ENCODE assay signal across 23 cellular contexts in genomic region chr2:127187831-127188230, GRCh38. TPM values are rescaled to one million over a fixed set of nuclear protein-coding genes. Genes with fewer than 3 reads are reported as not detected.
"Had no signal": no experiment of that assay in that cellular context is flagged by ENCODE, and none has a peak within 500 bp of the region (broad histone marks: within the 10 kb centered on the region; RNA-seq: fewer than 3 reads in every experiment).

No MANE protein-coding gene starts in this region.

- H3K4me1 ChIP-seq: colonic mucosa, upper lobe of right lung had no signal

- H3K9me3 ChIP-seq: colonic mucosa, tibial artery, upper lobe of right lung, vagina had no signal

- H3K36me3 ChIP-seq: colonic mucosa, spleen, tibial artery, upper lobe of right lung, vagina had no signal

- H3K27me3 ChIP-seq: colonic mucosa, hepatocyte, tibial artery, upper lobe of right lung, vagina had no signal

- H3K27ac Mint-ChIP-seq: naive thymus-derived CD4-positive, alpha-beta T cell; nephron progenitor cell; stimulated activated memory B cell treated with anti-CD40 and anti-IgM and Interleukin-4, amounts not matched to agents 10 μg/mL and 1 μg/mL and 100 μg/mL, for 72 hours; stimulated activated naive CD8-positive, alpha-beta T cell treated with anti-CD3 and anti-CD28 coated beads, Interleukin-15, Interleukin-2, amounts not matched to agents 100 ng/mL and 50 ng/mL, for 24 hours had no signal

- H3K4me2 ChIP-seq: hepatocyte had no signal

- H3K27ac ChIP-seq: colonic mucosa, hepatocyte, spleen, tibial artery, upper lobe of right lung, vagina had no signal

- DNase-seq: colonic mucosa; effector CD8-positive, alpha-beta T cell; foreskin melanocyte; kidney; left cardiac atrium; left ventricle myocardium superior; mesenchymal stem cell; naive thymus-derived CD4-positive, alpha-beta T cell; nephron progenitor cell; stimulated activated CD4-positive, alpha-beta T cell treated with anti-CD3 and anti-CD28 coated beads, Interleukin-15, amount 100 ng/mL, for 24 hours; stimulated activated CD4-positive, alpha-beta T cell treated with anti-CD3 and anti-CD28 coated beads, Interleukin-1b, Interleukin-23, amount 100 ng/mL, for 48 hours; stimulated activated CD4-positive, alpha-beta T cell treated with anti-CD3 and anti-CD28 coated beads, Interleukin-4, amount 100 ng/mL, for 24 hours; tibial artery; upper lobe of right lung had no signal

- H3K36me3 Mint-ChIP-seq: stimulated activated memory B cell treated with anti-CD40 and anti-IgM and Interleukin-4, amounts not matched to agents 10 μg/mL and 1 μg/mL and 100 μg/mL, for 72 hours had no signal

- H2AFZ ChIP-seq: hepatocyte had no signal

- ATAC-seq: left cardiac atrium; left ventricle myocardium superior; naive thymus-derived CD4-positive, alpha-beta T cell; stimulated activated memory B cell treated with anti-CD40 and anti-IgM and Interleukin-4, amounts not matched to agents 10 μg/mL and 1 μg/mL and 100 μg/mL, for 72 hours; upper lobe of right lung had no signal

- H3K79me2 ChIP-seq: hepatocyte had no signal

- H3K4me3 Mint-ChIP-seq: naive thymus-derived CD4-positive, alpha-beta T cell; nephron progenitor cell; stimulated activated memory B cell treated with anti-CD40 and anti-IgM and Interleukin-4, amounts not matched to agents 10 μg/mL and 1 μg/mL and 100 μg/mL, for 72 hours; stimulated activated naive CD8-positive, alpha-beta T cell treated with anti-CD3 and anti-CD28 coated beads, Interleukin-15, Interleukin-2, amounts not matched to agents 100 ng/mL and 50 ng/mL, for 24 hours had no signal

- H3K4me3 ChIP-seq: colonic mucosa, hepatocyte, lung, spleen, tibial artery, upper lobe of right lung, vagina had no signal

RNA-seq across cellular contexts. Expression of gene CYP27C1, which starts 32.3 kb away (rescaled TPM):
- total RNA-seq: dermis microvascular lymphatic vessel endothelial cell; mononuclear cell; naive thymus-derived CD4-positive, alpha-beta T cell; pulmonary artery endothelial cell; upper lobe of right lung had no signal
- polyA plus RNA-seq: naive thymus-derived CD4-positive, alpha-beta T cell had no signal
